ENCODE assay signal across 15 cellular contexts in genomic region chr2:71816815-71817214, GRCh38.
A peak's percentile ranks its signal among the peaks of the same experiment; 100 is the strongest.
DNase-seq lines count a peak whose midpoint lies in the region; ATAC-seq and TF ChIP-seq lines count a peak whose summit lies in the region.
"Had no signal": no experiment of that assay in that cellular context is flagged by ENCODE, and none has a peak within 500 bp of the region (broad histone marks: within the 10 kb centered on the region; RNA-seq: fewer than 3 reads in every experiment).

No MANE protein-coding gene starts in this region.

- TF ChIP-seq CTCF in left ventricle myocardium inferior (IDR thresholded peaks at IDR 0.05; ENCODE audit: borderline replicate concordance) (no peak), fibroblast of mammary gland (conservative IDR thresholded peaks at IDR 0.05; ENCODE audit: control insufficient read depth, insufficient read depth, low read depth, low read length) (no peak)

- no peak overlapping the region for H3K4me3 ChIP-seq in left ventricle myocardium inferior
- H3K4me3 ChIP-seq in fibroblast of mammary gland (ENCODE audit: control insufficient read depth, low read depth, low read length), result no peak overlapping the region
- H3K4me3 ChIP-seq: GM23248 had no signal

- no peak overlapping the region for H3K27ac ChIP-seq in left ventricle myocardium inferior (replicated peaks)
- H3K27ac ChIP-seq: C4-2B, GM23248 had no signal

- H3K4me1 ChIP-seq in left ventricle myocardium inferior, result no peaks in the 10 kb centered on the region
- H3K4me1 ChIP-seq: BE2C had no signal

- no peaks in the 10 kb centered on the region for H3K36me3 ChIP-seq in left ventricle myocardium inferior
- H3K36me3 ChIP-seq: BE2C had no signal

- DNase-seq in left ventricle myocardium inferior (peak; percentile 46), cardiac septum (ENCODE audit: low spot score) (no peak), NCI-H446 treated with DMSO at 0.1 percent for 48 hours (lab: John Stamatoyannopoulos, UW) (peak; percentile 47), fibroblast of mammary gland (ENCODE audit: low read depth) (peak; percentile 93), NCI-H524 (lab: John Stamatoyannopoulos, UW) (no peak), A172 (ENCODE audit: low spot score) (no peak)
- DNase-seq: 8988T; ACHN; BE2C; CD4-positive, alpha-beta memory T cell; DND-41; GDM1; GM23248 had no signal

- intact Hi-C loops in left ventricle myocardium inferior (cut with micrococcal nuclease) (no loop called here), cardiac septum (cut with DNase I) (no loop called here)

- H3K27me3 ChIP-seq in left ventricle myocardium inferior (ENCODE audit: low read depth), result no peaks in the 10 kb centered on the region
- H3K27me3 ChIP-seq: BE2C had no signal

- H3K9me3 ChIP-seq in left ventricle myocardium inferior (replicated peaks), result no peaks in the 10 kb centered on the region
- H3K9me3 ChIP-seq: BE2C had no signal

- no peak for ATAC-seq in GM21526 (IDR thresholded peaks at IDR 0.05; ENCODE audit: low FRiP score, unreplicated experiment)

Comparison
In these comparisons a context has a peak if more than half of its experiments do, and no peak if none do; other contexts are left out.
1. DNase-seq: peak in left ventricle myocardium inferior (single experiment), NCI-H446 treated with DMSO at 0.1 percent for 48 hours (single experiment) and fibroblast of mammary gland (single experiment); none in cardiac septum (single experiment), NCI-H524 (0 of 2) and A172 (single experiment).